Comparison of ENCODE assay signal across 8 cellular contexts in genomic region chr4:8406887-8407286, GRCh38. TPM values are rescaled to one million over a fixed set of nuclear protein-coding genes. Genes with fewer than 3 reads are reported as not detected.
A peak's percentile ranks its signal among the peaks of the same experiment; 100 is the strongest.
DNase-seq lines count a peak whose midpoint lies in the region; ATAC-seq and TF ChIP-seq lines count a peak whose summit lies in the region.
"Not testable (repeated sequence)": the region's sequence is repeated elsewhere in the genome, so short reads cannot be mapped to it uniquely, and the experiment has no call there.

No MANE protein-coding gene starts in this region.

- H3K27ac Mint-ChIP-seq in CD4-positive, alpha-beta T cell; H9; activated CD8-positive, alpha-beta T cell treated with anti-CD3 and anti-CD28 coated beads for 36 hours; neural crest cell (ENCODE audit: unreplicated experiment): not testable (repeated sequence)

- not testable (repeated sequence) for H3T11ph ChIP-seq in H9 (ENCODE audit: low read length)

- not testable (repeated sequence) for H3K56ac ChIP-seq in H9 (ENCODE audit: insufficient read length, low read depth, low read length)

- not testable (repeated sequence) for H3K9ac ChIP-seq in H9 (ENCODE audit: extremely low read depth, insufficient read length, low read length)

- not testable (repeated sequence) for H3K27me3 ChIP-seq in CD4-positive, alpha-beta T cell (ENCODE audit: control insufficient read depth, insufficient read depth, low read length); H9 (ENCODE audit: insufficient read depth, low read length); heart left ventricle; thoracic aorta (replicated peaks; ENCODE audit: insufficient read depth)

- DNase-seq in CD4-positive, alpha-beta T cell; H9; OCI-LY7 (ENCODE audit: low spot score); thoracic aorta (ENCODE audit: low spot score): not testable (repeated sequence)
- DNase-seq in activated CD8-positive, alpha-beta T cell treated with anti-CD3 and anti-CD28 coated beads for 36 hours = peak; percentile 37
- peak; percentile 50 for DNase-seq in choroid plexus epithelial cell (ENCODE audit: low read depth)
- peak in 2 of 5 donors; percentile 67 to 69 for DNase-seq in heart left ventricle
- peak; percentile 25 for DNase-seq in neural crest cell (ENCODE audit: low read depth, low spot score)

- not testable (repeated sequence) for ATAC-seq in CD4-positive, alpha-beta T cell (ENCODE audit: poor library complexity); activated CD8-positive, alpha-beta T cell treated with anti-CD3 and anti-CD28 coated beads for 36 hours; heart left ventricle; thoracic aorta (ENCODE audit: insufficient number of reproducible peaks, low FRiP score, low read depth)

- H3K79me2 ChIP-seq in H9 (ENCODE audit: insufficient read depth, low read length); OCI-LY7 (ENCODE audit: insufficient read depth, low read depth, low read length): not testable (repeated sequence)

- not testable (repeated sequence) for H3K18ac ChIP-seq in H9 (ENCODE audit: insufficient read length, low read depth, low read length)

- not testable (repeated sequence) for H2BK120ac ChIP-seq in H9 (ENCODE audit: low read depth, low read length, poor library complexity, severe bottlenecking)

- WGBS in H9 (ENCODE audit: extremely low coverage, insufficient read length, low lambda C conversion rate) = no CpG with 5 or more reads among the region's 7 CpGs
- WGBS in heart left ventricle, 4 donors = 65 to 71% (median 68%) methylated on average over 7 of the region's 7 CpGs

- H3K4me1 Mint-ChIP-seq in CD4-positive, alpha-beta T cell (ENCODE audit: low read depth); activated CD8-positive, alpha-beta T cell treated with anti-CD3 and anti-CD28 coated beads for 36 hours (ENCODE audit: low read depth); neural crest cell: not testable (repeated sequence)
- peaks cover 9 to 15% of the 10 kb centered on the region in 2 experiments for H3K4me1 Mint-ChIP-seq in H9

- not testable (repeated sequence) for H3K23me2 ChIP-seq in H9 (ENCODE audit: insufficient read length, low read depth, low read length, poor library complexity, severe bottlenecking)

- peak; percentile 18 for TF ChIP-seq CTCF in CD4-positive, alpha-beta T cell (IDR thresholded peaks at IDR 0.05)
- TF ChIP-seq CTCF in H9 (conservative IDR thresholded peaks at IDR 0.05) (peak; percentile 71), OCI-LY7 (conservative IDR thresholded peaks at IDR 0.05; ENCODE audit: low read length) (peak; percentile 59), choroid plexus epithelial cell (conservative IDR thresholded peaks at IDR 0.05; ENCODE audit: low read depth, low read length) (peak; percentile 52), heart left ventricle (IDR thresholded peaks at IDR 0.05) (peak in 11 of 12 donors; percentile 25 to 59 (median 44)), neural crest cell (conservative IDR thresholded peaks at IDR 0.05) (peak; percentile 58), thoracic aorta (IDR thresholded peaks at IDR 0.05) (peak; percentile 47)
- TF ChIP-seq CTCF in activated CD8-positive, alpha-beta T cell treated with anti-CD3 and anti-CD28 coated beads for 36 hours (IDR thresholded peaks at IDR 0.05) = peak; percentile 41

- not testable (repeated sequence) for H3K4ac ChIP-seq in H9 (ENCODE audit: low read depth, low read length)

- not testable (repeated sequence) for H3K4me3 Mint-ChIP-seq in CD4-positive, alpha-beta T cell; H9; activated CD8-positive, alpha-beta T cell treated with anti-CD3 and anti-CD28 coated beads for 36 hours; neural crest cell

- POLR2A ChIA-PET in CD4-positive, alpha-beta T cell (lab: Charles Lee); OCI-LY7 (lab: Charles Lee); activated CD8-positive, alpha-beta T cell treated with anti-CD3 and anti-CD28 coated beads for 36 hours (lab: Charles Lee): not testable (repeated sequence)

- H3K23ac ChIP-seq in H9 (ENCODE audit: insufficient read length, low read depth, low read length) = not testable (repeated sequence)

- H4K91ac ChIP-seq in H9 (ENCODE audit: insufficient read length, low read depth, low read length) = not testable (repeated sequence)

- peaks cover 57% of the 10 kb centered on the region for H3K36me3 Mint-ChIP-seq in CD4-positive, alpha-beta T cell (ENCODE audit: low read depth)
- H3K36me3 Mint-ChIP-seq in H9 (ENCODE audit: insufficient read depth in 1 of 3, low read depth in 3 of 3) = peaks cover 19 to 28% (median 22%) of the 10 kb centered on the region in 3 experiments
- peaks cover 17% of the 10 kb centered on the region for H3K36me3 Mint-ChIP-seq in activated CD8-positive, alpha-beta T cell treated with anti-CD3 and anti-CD28 coated beads for 36 hours (ENCODE audit: low read depth)
- H3K36me3 Mint-ChIP-seq in neural crest cell (ENCODE audit: low read depth) = peaks cover 16% of the 10 kb centered on the region

- H4K20me1 ChIP-seq in H9 (ENCODE audit: control insufficient read depth, insufficient read depth, insufficient read length); OCI-LY7 (ENCODE audit: insufficient read depth, low read length): not testable (repeated sequence)

- not testable (repeated sequence) for H3K4me1 ChIP-seq in H9 (ENCODE audit: insufficient read depth, low read length); OCI-LY7 (ENCODE audit: insufficient read depth, low read length, poor library complexity, severe bottlenecking)
- H3K4me1 ChIP-seq in heart left ventricle = peaks cover 7 to 51% (median 26%) of the 10 kb centered on the region in 12 donors
- H3K4me1 ChIP-seq in thoracic aorta (ENCODE audit: control insufficient read depth in 1 of 2, low read depth in 2 of 2) = peaks cover 12 to 36% of the 10 kb centered on the region in 2 donors

- H3K9me3 ChIP-seq in CD4-positive, alpha-beta T cell (ENCODE audit: control insufficient read depth, low read length); H9 (ENCODE audit: control insufficient read depth, low read depth, low read length); OCI-LY7 (ENCODE audit: low read length); heart left ventricle; thoracic aorta: not testable (repeated sequence)

- not testable (repeated sequence) for H2AFZ ChIP-seq in H9 (ENCODE audit: low read length); OCI-LY7 (ENCODE audit: low read length)

- not testable (repeated sequence) for H3K79me1 ChIP-seq in H9 (ENCODE audit: insufficient read depth, low read depth, low read length, poor library complexity, severe bottlenecking)

- intact Hi-C loops in CD4-positive, alpha-beta T cell (cut with DNase I, micrococcal nuclease) = not testable (repeated sequence)
- intact Hi-C loops in OCI-LY7 (cut with micrococcal nuclease; ENCODE audit: unreplicated experiment) = loop anchor here (1.0 kb wide), 2 partner anchors 140 to 165 kb away; no protein-coding TSS in a partner anchor
- intact Hi-C loops in activated CD8-positive, alpha-beta T cell treated with anti-CD3 and anti-CD28 coated beads for 36 hours (cut with micrococcal nuclease) = loop anchor here (10.0 kb wide), 1 partner anchor 232 kb away; no protein-coding TSS in a partner anchor
- intact Hi-C loops in heart left ventricle (cut with DNase I) = loop anchor here in 5 of 10 donors (1.0 to 10.0 kb wide), 4 partner anchors 82 to 232 kb away; no protein-coding TSS in a partner anchor

- not testable (repeated sequence) for H2BK15ac ChIP-seq in H9 (ENCODE audit: low read depth, low read length)

- H3K4me3 ChIP-seq in OCI-LY7 (ENCODE audit: low read depth, low read length, poor library complexity, severe bottlenecking); choroid plexus epithelial cell (ENCODE audit: low read depth, low read length); heart left ventricle; thoracic aorta: not testable (repeated sequence)

- H2BK20ac ChIP-seq in H9 (ENCODE audit: low read depth, low read length, poor library complexity, severe bottlenecking) = not testable (repeated sequence)

- CTCF ChIA-PET in CD4-positive, alpha-beta T cell (lab: Charles Lee) = not testable (repeated sequence)
- CTCF ChIA-PET in OCI-LY7 (lab: Charles Lee; ENCODE audit: unreplicated experiment) = interaction anchor here (1.2 kb wide), 1 partner anchor 235 kb away, joined by 4 read pairs; no protein-coding TSS in a partner anchor
- CTCF ChIA-PET in activated CD8-positive, alpha-beta T cell treated with anti-CD3 and anti-CD28 coated beads for 36 hours (lab: Charles Lee) = interaction anchor here (2.3 to 2.9 kb wide), 2 partner anchors 164 to 230 kb away, joined by 10 to 12 read pairs; no protein-coding TSS in a partner anchor

- not testable (repeated sequence) for TF ChIP-seq POLR2A in heart left ventricle (IDR thresholded peaks at IDR 0.05)

- H3K27me3 Mint-ChIP-seq in CD4-positive, alpha-beta T cell; H9 (ENCODE audit: low read depth); activated CD8-positive, alpha-beta T cell treated with anti-CD3 and anti-CD28 coated beads for 36 hours; neural crest cell (ENCODE audit: low read depth): not testable (repeated sequence)

- H3K9me2 ChIP-seq in OCI-LY7 (ENCODE audit: insufficient read depth, low read length) = not testable (repeated sequence)

- not testable (repeated sequence) for H2BK12ac ChIP-seq in H9 (ENCODE audit: insufficient read length, low read depth, low read length)

- H3K14ac ChIP-seq in H9 (ENCODE audit: insufficient read depth, low read length) = not testable (repeated sequence)

- not testable (repeated sequence) for H2AK5ac ChIP-seq in H9 (ENCODE audit: insufficient read length, low read length)

- H3K9me3 Mint-ChIP-seq in CD4-positive, alpha-beta T cell; activated CD8-positive, alpha-beta T cell treated with anti-CD3 and anti-CD28 coated beads for 36 hours; neural crest cell: not testable (repeated sequence)
- H3K9me3 Mint-ChIP-seq in H9 = peaks cover 13 to 17% of the 10 kb centered on the region in 2 experiments

- not testable (repeated sequence) for H4K5ac ChIP-seq in H9 (ENCODE audit: insufficient read length, low read depth, low read length)

- not testable (repeated sequence) for H2BK5ac ChIP-seq in H9 (ENCODE audit: insufficient read length, low read length)

- H3K4me2 ChIP-seq in H9 (ENCODE audit: insufficient read depth, insufficient read length, low read length); OCI-LY7 (ENCODE audit: low read length): not testable (repeated sequence)

- not testable (repeated sequence) for H3K36me3 ChIP-seq in OCI-LY7 (ENCODE audit: insufficient read depth, low read length)
- H3K36me3 ChIP-seq in heart left ventricle (peaks cover 0 to 66% (median 40%) of the 10 kb centered on the region in 9 donors), thoracic aorta (peaks cover 46% of the 10 kb centered on the region)

- H3K27ac ChIP-seq in CD4-positive, alpha-beta T cell (ENCODE audit: low read depth, low read length); H9 (ENCODE audit: insufficient read length, low read depth, low read length); OCI-LY7 (ENCODE audit: low read depth, low read length, poor library complexity, severe bottlenecking); heart left ventricle; thoracic aorta: not testable (repeated sequence)

- BruUV-seq in OCI-LY7 (replicated peaks; lab: Mats Ljungman, UMichigan) = not testable (repeated sequence)

- not testable (repeated sequence) for H4K8ac ChIP-seq in H9 (replicated peaks; ENCODE audit: insufficient read length, low read depth, low read length)

RNA-seq across cellular contexts. Expression of gene ACOX3, which starts 33.6 kb away (rescaled TPM):
- total RNA-seq in CD4-positive, alpha-beta T cell = 1 to 10 TPM; 4.9 to 6.1 TPM
- total RNA-seq in H9 (2021) (13.1 and 13.8 TPM in 2 replicates), OCI-LY7 (2022) (16.8 and 21.0 TPM in 2 replicates), heart left ventricle (10 to 100 TPM; 18.8 to 51.6 (median 24.1) TPM), neural crest cell (16.6 and 24.6 TPM in 2 replicates), thoracic aorta (10 to 100 TPM; 47.8 to 72.7 TPM)
- total RNA-seq in OCI-LY7 (2014; rRNA removed; shearing (Covaris generic)) = 10.4 and 12.7 TPM in 2 replicates
- 10 to 100 TPM; 24.2 to 27.8 TPM for total RNA-seq in activated CD8-positive, alpha-beta T cell treated with anti-CD3 and anti-CD28 coated beads for 36 hours
- polyA plus RNA-seq in heart left ventricle = 10 to 100 TPM; 16.9 to 27.0 TPM

RNA-seq across cellular contexts. Expression of gene TRMT44, which starts 33.7 kb away (rescaled TPM):
- 10 to 100 TPM; 25.6 to 29.2 TPM for total RNA-seq in CD4-positive, alpha-beta T cell
- 22.8 and 28.3 TPM in 2 replicates for total RNA-seq in H9 (2021)
- total RNA-seq in OCI-LY7 (2014; rRNA removed; shearing (Covaris generic)) = 23.0 and 26.6 TPM in 2 replicates
- total RNA-seq in OCI-LY7 (2022) = 23.3 and 28.3 TPM in 2 replicates
- total RNA-seq in activated CD8-positive, alpha-beta T cell treated with anti-CD3 and anti-CD28 coated beads for 36 hours = 10 to 100 TPM; 25.5 to 26.3 TPM
- total RNA-seq in heart left ventricle = 10 to 100 TPM in 1 of 9 donors, 1 to 10 TPM in 8; 7.6 to 11.7 (median 8.6) TPM
- 1 to 10 TPM; 6.1 to 6.7 TPM for polyA plus RNA-seq in heart left ventricle
- 20.1 and 24.7 TPM in 2 replicates for total RNA-seq in neural crest cell
- total RNA-seq in thoracic aorta = 10 to 100 TPM; 19.8 to 30.5 TPM

Comparison
In these comparisons a context has a peak if more than half of its experiments do, and no peak if none do; other contexts are left out.
1. CTCF ChIP-seq: peak in every context shown above with its lines; median percentile 71 in H9; 59 in OCI-LY7; 58 in neural crest cell; 52 in choroid plexus epithelial cell; 47 in thoracic aorta; 44 in heart left ventricle; 41 in activated CD8-positive, alpha-beta T cell treated with anti-CD3 and anti-CD28 coated beads for 36 hours; 18 in CD4-positive, alpha-beta T cell.